In the genomic region with DNA sequence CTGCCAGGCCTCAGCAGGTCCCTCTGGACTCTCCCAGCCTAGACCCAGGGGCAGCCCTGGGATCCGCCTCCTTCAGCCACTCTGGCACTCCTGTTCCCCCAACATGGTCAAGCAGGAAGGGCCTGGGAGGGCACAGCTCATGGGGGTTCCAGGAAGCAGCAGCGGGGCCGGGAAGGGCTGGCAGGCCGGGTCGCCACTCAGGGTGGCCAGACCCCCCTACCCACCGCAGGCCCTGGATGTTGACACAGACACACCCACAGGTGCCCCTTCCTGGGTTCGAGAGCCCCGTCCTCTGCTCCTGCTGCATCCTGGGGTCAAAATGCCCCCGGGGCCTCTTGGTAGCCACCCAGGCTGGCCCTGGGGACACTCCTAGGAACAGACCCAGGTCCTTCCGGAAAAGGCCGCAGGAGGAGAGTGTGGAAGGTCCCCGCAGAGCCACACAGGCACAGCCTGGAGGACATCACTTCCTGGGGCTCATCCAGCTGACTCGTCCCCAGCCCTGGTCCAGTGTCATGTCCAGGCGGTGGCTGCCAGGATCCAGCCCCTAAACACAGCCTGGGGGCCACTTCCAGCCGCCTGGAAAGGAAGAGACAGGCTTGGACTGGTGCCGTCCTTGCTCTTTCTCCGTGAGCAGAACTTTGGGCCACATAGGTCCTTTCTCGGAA, we compare ENCODE assay signal across 17 cellular contexts. TPM values are rescaled to one million over a fixed set of nuclear protein-coding genes. Genes with fewer than 3 reads are reported as not detected.
DNase-seq lines count a peak whose midpoint lies in the region; ATAC-seq and TF ChIP-seq lines count a peak whose summit lies in the region.
"Had no signal": no experiment of that assay in that cellular context is flagged by ENCODE, and none has a peak within 500 bp of the region (broad histone marks: within the 10 kb centered on the region; RNA-seq: fewer than 3 reads in every experiment).

No MANE protein-coding gene starts in this region.

- intact Hi-C loops in Right ventricle myocardium inferior (cut with DNase I) = no loop called here
- intact Hi-C loops in cardiac septum (cut with DNase I) = no loop called here
- intact Hi-C loops in left ventricle myocardium superior (cut with micrococcal nuclease) = no loop called here
- intact Hi-C loops in prostate gland (cut with DNase I) = no loop called here

- H3K27me3 ChIP-seq in prostate gland (replicated peaks; ENCODE audit: insufficient read depth) = no peaks in the 10 kb centered on the region

- H3K4me3 ChIP-seq in prostate gland = no peak overlapping the region

- H3K36me3 ChIP-seq in prostate gland = no peaks in the 10 kb centered on the region

- ATAC-seq in Right ventricle myocardium inferior (peak; percentile 26), left ventricle myocardium superior (peak; percentile 31), HG03159 (IDR thresholded peaks at IDR 0.05; ENCODE audit: unreplicated experiment) (no peak)

- H3K9me3 ChIP-seq in prostate gland = no peaks in the 10 kb centered on the region

- DNase-seq in Right ventricle myocardium inferior (ENCODE audit: missing footprints) (peak; percentile 79), cardiac septum (ENCODE audit: low spot score) (no peak), left ventricle myocardium superior (peak; percentile 57), prostate gland (ENCODE audit: low spot score) (no peak), activated gamma-delta T cell (lab: John Stamatoyannopoulos, UW) (no peak), SKM-1 treated with dmso at 0.1 percent for 144 hours (lab: John Stamatoyannopoulos, UW; ENCODE audit: unreplicated experiment) (no peak), SIG-M5 treated with dmso at 0.1 percent for 504 hours (lab: John Stamatoyannopoulos, UW; ENCODE audit: unreplicated experiment) (no peak)
- DNase-seq: ACHN; activated CD4-positive, CD25-positive, alpha-beta regulatory T cell treated with anti-CD3 and anti-CD28 coated beads, Interleukin-2, amount 50 U/mL, for 72 hours; activated naive CD4-positive, alpha-beta T cell treated with anti-CD3 and anti-CD28 coated beads for 36 hours; effector CD4-positive, alpha-beta T cell; GF-D8; NCI-H1694 treated with DMSO at 0.1 percent for 48 hours; stimulated activated naive B cell treated with anti-CD40 and anti-IgM and Interleukin-4, amounts not matched to agents 10 μg/mL and 1 μg/mL and 100 μg/mL, for 72 hours; T-helper 1 cell had no signal

- H3K4me1 ChIP-seq in prostate gland (replicated peaks) = peaks cover 55% of the 10 kb centered on the region

- TF ChIP-seq POLR2A in prostate gland (IDR thresholded peaks at IDR 0.05) = no peak

- WGBS in prostate gland = 73% methylated on average over 17 of the region's 18 CpGs

- no peak for TF ChIP-seq CTCF in prostate gland (IDR thresholded peaks at IDR 0.05)

- H3K27ac ChIP-seq in prostate gland = peak overlapping the region; percentile 95 to 96

RNA-seq across cellular contexts. Expression of a gene that starts 6.8 kb away (rescaled TPM):
- total RNA-seq in Right ventricle myocardium inferior (56.9 TPM), cardiac septum (31.3 TPM), left ventricle myocardium superior (65.1 TPM), prostate gland (100 to 1,000 TPM; 126 to 183 TPM)

RNA-seq across cellular contexts. Expression of a gene that starts 35.4 kb away (rescaled TPM):
- 30.6 TPM for total RNA-seq in Right ventricle myocardium inferior
- total RNA-seq in cardiac septum = 32.9 TPM
- total RNA-seq in left ventricle myocardium superior = 27.4 TPM
- total RNA-seq in prostate gland = 10 to 100 TPM; 55.1 to 70.1 TPM

RNA-seq across cellular contexts. Expression of a gene that starts 35.6 kb away (rescaled TPM):
- total RNA-seq in Right ventricle myocardium inferior (16.4 TPM), cardiac septum (14.3 TPM), left ventricle myocardium superior (16.2 TPM), prostate gland (10 to 100 TPM; 26.1 to 33.6 TPM)

RNA-seq across cellular contexts. Expression of a gene that starts 58.8 kb away (rescaled TPM):
- total RNA-seq in Right ventricle myocardium inferior = not detected
- total RNA-seq in cardiac septum = not detected
- not detected for total RNA-seq in left ventricle myocardium superior
- total RNA-seq in prostate gland = under 1 TPM in 1 of 2 donors, not detected in 1; 0.68 TPM
- total RNA-seq: lower leg skin had no signal

Comparison
In these comparisons a context has a peak if more than half of its experiments do, and no peak if none do; other contexts are left out.
1. DNase-seq: peak in Right ventricle myocardium inferior (single experiment) and left ventricle myocardium superior (single experiment); none in cardiac septum (single experiment), prostate gland (single experiment), activated gamma-delta T cell (single experiment), SKM-1 treated with dmso at 0.1 percent for 144 hours (single experiment) and SIG-M5 treated with dmso at 0.1 percent for 504 hours (single experiment).